ENCODE assay signal across 8 cellular contexts in the genomic region with DNA sequence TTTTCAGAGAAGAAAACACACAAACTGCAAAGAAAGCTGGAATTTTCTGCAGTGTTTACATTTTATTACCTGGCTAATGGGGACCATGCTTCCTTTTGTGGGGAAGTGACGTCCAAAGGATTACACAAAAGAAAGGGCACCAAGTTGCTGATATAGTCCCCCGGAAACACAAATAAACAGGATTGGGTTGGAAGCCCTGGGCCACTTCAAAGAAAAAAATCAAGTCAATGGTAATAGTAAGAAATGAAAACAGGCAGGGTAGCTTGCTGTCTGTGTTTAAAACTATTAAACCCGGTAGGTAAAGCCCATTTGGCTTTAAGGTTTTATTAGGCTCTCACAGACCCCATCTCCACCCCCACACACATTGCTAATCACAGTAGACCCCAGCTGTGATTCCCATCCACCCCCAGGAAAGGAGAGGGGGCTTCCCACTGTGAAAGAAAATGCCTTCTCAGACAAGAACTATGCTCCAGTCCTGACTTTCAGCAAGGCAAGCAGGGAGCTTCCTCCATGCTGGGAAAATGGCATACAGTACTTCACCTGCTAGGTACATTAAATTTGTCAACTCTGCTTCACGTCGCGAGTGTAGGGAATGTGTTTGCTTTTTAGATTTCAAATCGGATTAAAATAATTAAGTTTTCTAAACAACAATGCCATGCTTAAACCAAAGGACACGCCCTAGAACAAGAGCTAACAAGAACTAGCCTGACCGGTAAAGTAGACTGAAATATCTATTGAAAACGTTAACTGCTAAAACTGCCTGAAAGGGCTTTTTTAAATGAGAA.
A peak's percentile ranks its signal among the peaks of the same experiment; 100 is the strongest.
DNase-seq lines count a peak whose midpoint lies in the region; ATAC-seq and TF ChIP-seq lines count a peak whose summit lies in the region.

No MANE protein-coding gene starts in this region.

- no peaks in the 10 kb centered on the region for H3K9me3 ChIP-seq in mucosa of rectum (ENCODE audit: control insufficient read depth in 2 of 2, low read length in 2 of 2)

- peaks cover 0 to 2% of the 10 kb centered on the region in 2 donors for H3K27me3 ChIP-seq in mucosa of rectum (ENCODE audit: control insufficient read depth in 2 of 2, insufficient read depth in 2 of 2, low read length in 2 of 2)

- ATAC-seq in HG02870 (IDR thresholded peaks at IDR 0.05; ENCODE audit: unreplicated experiment) (no peak), GM18868 (IDR thresholded peaks at IDR 0.05; ENCODE audit: unreplicated experiment) (no peak)

- peak overlapping the region; percentile 61 to 95 for H3K9ac ChIP-seq in mucosa of rectum (ENCODE audit: low read depth in 1 of 2, low read length in 2 of 2)

- H3K27ac ChIP-seq in coronary artery (no peak overlapping the region), mucosa of rectum (ENCODE audit: low read depth in 2 of 2, low read length in 2 of 2) (peak overlapping the region; percentile 91 to 98)

- no peak for TF ChIP-seq CTCF in coronary artery (IDR thresholded peaks at IDR 0.05)

- DNase-seq in ELF-1 (ENCODE audit: low read depth, low spot score) (peak; percentile 75), NCI-H2171 treated with DMSO at 0.1 percent for 48 hours (lab: John Stamatoyannopoulos, UW) (peak; percentile 71), coronary artery (ENCODE audit: low spot score) (no peak), GF-D8 (lab: John Stamatoyannopoulos, UW) (no peak)
- no peak for DNase-seq in stimulated activated CD4-positive, alpha-beta T cell treated with anti-CD3 and anti-CD28 coated beads, Interleukin-2, amount 100 ng/mL, for 48 hours

- H3K4me1 ChIP-seq in mucosa of rectum (ENCODE audit: control insufficient read depth in 2 of 2, insufficient read depth in 2 of 2, low read length in 2 of 2): peaks cover 8 to 18% of the 10 kb centered on the region in 2 donors

- H3K4me3 ChIP-seq in coronary artery (peak overlapping the region; percentile 69), mucosa of rectum (ENCODE audit: low read length in 2 of 2) (peak overlapping the region; percentile 74 to 84)

- H3K36me3 ChIP-seq in mucosa of rectum (ENCODE audit: control insufficient read depth in 2 of 2, insufficient read depth in 2 of 2, low read length in 2 of 2): no peaks in the 10 kb centered on the region

Comparison
In these comparisons a context has a peak if more than half of its experiments do, and no peak if none do; other contexts are left out.
1. DNase-seq: peak in ELF-1 (single experiment) and NCI-H2171 treated with DMSO at 0.1 percent for 48 hours (single experiment); none in coronary artery (single experiment), GF-D8 (single experiment) and stimulated activated CD4-positive, alpha-beta T cell treated with anti-CD3 and anti-CD28 coated beads, Interleukin-2, amount 100 ng/mL, for 48 hours (0 of 2).
2. H3K27ac ChIP-seq: peak in mucosa of rectum (2 of 2); none in coronary artery (0 of 2).